27 cellular contexts compared by ENCODE assay signal in the genomic region with DNA sequence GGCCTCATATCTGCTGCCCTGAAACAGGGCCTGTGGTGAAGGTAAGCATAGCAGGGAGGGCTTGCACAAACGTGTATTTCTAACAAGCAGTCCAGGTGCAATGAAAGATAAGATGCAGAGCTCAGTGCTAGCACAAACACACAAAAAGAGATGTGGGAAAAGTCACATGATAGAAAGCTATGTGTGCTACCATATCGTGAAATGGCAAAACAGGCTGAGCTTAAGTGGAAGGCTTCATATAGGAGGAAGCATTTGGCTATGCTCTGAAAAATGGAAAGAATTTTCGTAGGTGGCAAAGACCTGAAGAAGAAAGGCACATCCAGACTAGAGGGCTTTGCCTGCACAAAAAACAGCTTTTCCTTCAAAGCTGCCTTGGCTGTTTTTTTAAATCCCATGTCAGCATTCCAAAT. TPM values are rescaled to one million over a fixed set of nuclear protein-coding genes. Genes with fewer than 3 reads are reported as not detected.
"Had no signal": no experiment of that assay in that cellular context is flagged by ENCODE, and none has a peak within 500 bp of the region (broad histone marks: within the 10 kb centered on the region; RNA-seq: fewer than 3 reads in every experiment).

No MANE protein-coding gene starts in this region.

- H3K4me2 ChIP-seq: hepatocyte, smooth muscle cell had no signal

- H3K4me1 ChIP-seq: body of pancreas, stomach had no signal

- FAIRE-seq: colon, keratinocyte had no signal

- H3K27ac ChIP-seq: body of pancreas, epithelial cell of prostate, gastrocnemius medialis, hepatocyte, right atrium auricular region, stomach, tibial nerve had no signal

- H2AFZ ChIP-seq: hepatocyte had no signal

- ATAC-seq: activated CD4-positive, alpha-beta T cell treated with anti-CD3 and anti-CD28 coated beads for 36 hours; body of pancreas; gastrocnemius medialis; left cardiac atrium; left ventricle myocardium superior; mucosa of descending colon; natural killer cell treated with Interleukin-12 subunit alpha and Interleukin-12 subunit beta and Interleukin-15 and Interleukin-18, amount 100 ng/mL, for 72 hours; stimulated activated naive B cell treated with anti-CD40 and anti-IgM and Interleukin-4, amounts not matched to agents 10 μg/mL and 1 μg/mL and 100 μg/mL, for 72 hours; T-helper 17 cell had no signal

- H3K4me3 ChIP-seq: body of pancreas, gastrocnemius medialis, hepatocyte, mucosa of descending colon, right atrium auricular region, smooth muscle cell, stomach, tibial nerve had no signal

- H3K9me3 ChIP-seq: body of pancreas, gastrocnemius medialis, mucosa of descending colon, right atrium auricular region, stomach, tibial nerve had no signal

- DNase-seq: activated CD4-positive, alpha-beta T cell treated with anti-CD3 and anti-CD28 coated beads for 36 hours; activated CD4-positive, alpha-beta T cell treated with anti-CD3 and anti-CD28 coated beads, Interleukin-2, amount 50 U/mL, for 48 hours; activated CD4-positive, CD25-positive, alpha-beta regulatory T cell; activated T-cell treated with anti-CD3 and anti-CD28 coated beads, Interleukin-2, amount 50 U/mL, for 48 hours; anterior cingulate cortex; body of pancreas; dermis blood vessel endothelial cell; effector CD4-positive, alpha-beta T cell; gastrocnemius medialis; glutamatergic neuron; left cardiac atrium; left ventricle myocardium superior; mucosa of descending colon; stimulated activated CD4-positive, alpha-beta T cell treated with anti-CD3 and anti-CD28 coated beads, Interleukin-1b, Interleukin-23, amount 100 ng/mL, for 48 hours; stimulated activated naive B cell treated with anti-CD40 and anti-IgM and Interleukin-4, amounts not matched to agents 10 μg/mL and 1 μg/mL and 100 μg/mL, for 72 hours; stomach; T-helper 17 cell; T1000 had no signal

- H3K79me2 ChIP-seq: hepatocyte had no signal

- H3K27me3 ChIP-seq: body of pancreas, gastrocnemius medialis, right atrium auricular region, stomach, tibial nerve had no signal

- H3K36me3 ChIP-seq: gastrocnemius medialis, right atrium auricular region, stomach had no signal

RNA-seq across cellular contexts. Expression of a gene that starts 10.2 kb away (rescaled TPM):
- total RNA-seq: myocyte, smooth muscle cell had no signal
- polyA plus RNA-seq: smooth muscle cell had no signal
